Comparison of ENCODE assay signal across 8 cellular contexts in genomic region chr19:37719927-37720265, GRCh38. TPM values are rescaled to one million over a fixed set of nuclear protein-coding genes. Genes with fewer than 3 reads are reported as not detected.
DNase-seq lines count a peak whose midpoint lies in the region; ATAC-seq, FAIRE-seq and TF ChIP-seq lines count a peak whose summit lies in the region.

No MANE protein-coding gene starts in this region.

- H3K4me1 Mint-ChIP-seq in activated naive CD4-positive, alpha-beta T cell treated with anti-CD3 and anti-CD28 coated beads, Interleukin-2, amount 10 ng/mL, durations not matched to agents 7 days and 5 days, result peaks cover 8% of the 10 kb centered on the region
- peaks cover 9% of the 10 kb centered on the region for H3K4me1 Mint-ChIP-seq in memory B cell

- no peaks in the 10 kb centered on the region for H3K4me1 ChIP-seq in GM12878 (ENCODE audit: control insufficient read depth, insufficient read depth, low read length)
- peaks cover 8% of the 10 kb centered on the region for H3K4me1 ChIP-seq in upper lobe of right lung

- peaks cover 26% of the 10 kb centered on the region for H3K9me3 Mint-ChIP-seq in activated naive CD4-positive, alpha-beta T cell treated with anti-CD3 and anti-CD28 coated beads, Interleukin-2, amount 10 ng/mL, durations not matched to agents 7 days and 5 days
- no peaks in the 10 kb centered on the region for H3K9me3 Mint-ChIP-seq in memory B cell

- no peak for TF ChIP-seq RAD21 in GM12878 (IDR thresholded peaks at IDR 0.05; ENCODE audit: insufficient read depth, low read depth, low read length)

- peak overlapping the region; percentile 77 for H3K27ac Mint-ChIP-seq in activated naive CD4-positive, alpha-beta T cell treated with anti-CD3 and anti-CD28 coated beads, Interleukin-2, amount 10 ng/mL, durations not matched to agents 7 days and 5 days
- peak overlapping the region; percentile 95 for H3K27ac Mint-ChIP-seq in memory B cell

- no TSS peak for BruUV-seq in GM12878 (replicated peaks; lab: Mats Ljungman, UMichigan)

- RAD21 ChIA-PET in GM12878 (lab: Charles Lee; ENCODE audit: unreplicated experiment), result interaction anchor here (0.5 to 0.6 kb wide), 2 partner anchors 372 to 901 kb away, joined by 3 to 4 read pairs; no protein-coding TSS in a partner anchor

- SMC1A ChIA-PET in GM12878 (lab: Charles Lee; ENCODE audit: uncharacterized antibody, unreplicated experiment), result no interaction called here

- H3K9me3 ChIP-seq in GM12878 (replicated peaks; ENCODE audit: control insufficient read depth, insufficient read depth, low read length) (no peaks in the 10 kb centered on the region; the same call in 2 of the 3 replicates), upper lobe of right lung (no peaks in the 10 kb centered on the region)

- in situ Hi-C loops in GM12878 (cut with MboI), result no loop called here

- no peak for TF ChIP-seq CTCF in GM12878 (IDR thresholded peaks at IDR 0.05 in 2 of 3, conservative IDR thresholded peaks at IDR 0.05 in 1 of 3; ENCODE audit: control insufficient read depth in 2 of 3, extremely low read depth in 1 of 3, insufficient read depth in 1 of 3, low read depth in 3 of 3, low read length in 3 of 3)
- no peak for TF ChIP-seq CTCF in upper lobe of right lung (IDR thresholded peaks at IDR 0.05)

- no peaks in the 10 kb centered on the region for H4K20me1 ChIP-seq in GM12878 (ENCODE audit: control insufficient read depth, insufficient read depth)

- H3K36me3 ChIP-seq in GM12878 (ENCODE audit: control insufficient read depth in 2 of 2, insufficient read depth in 2 of 2, low read length in 1 of 2), result no peaks in the 10 kb centered on the region
- no peaks in the 10 kb centered on the region for H3K36me3 ChIP-seq in upper lobe of right lung

- H3K27me3 ChIP-seq in GM12878 (replicated peaks in 1 of 2; ENCODE audit: control insufficient read depth in 2 of 2, insufficient read depth in 2 of 2, low read length in 1 of 2), result no peaks in the 10 kb centered on the region
- no peaks in the 10 kb centered on the region for H3K27me3 ChIP-seq in upper lobe of right lung

- intact Hi-C loops in GM12878 (cut with micrococcal nuclease; ENCODE audit: unreplicated experiment), result no loop called here
- intact Hi-C loops in upper lobe of right lung (cut with DNase I), result no loop called here

- peak overlapping the region; percentile 64 for H3K4me2 ChIP-seq in GM12878 (ENCODE audit: control insufficient read depth, insufficient read depth)

- no peak for DNase-seq in activated naive CD4-positive, alpha-beta T cell treated with anti-CD3 and anti-CD28 coated beads, Interleukin-2, amount 10 ng/mL, durations not matched to agents 7 days and 5 days
- DNase-seq in activated naive CD4-positive, alpha-beta T cell treated with anti-CD3 and anti-CD28 coated beads, Interleukin-2, amount 50 U/mL, for 16 hours, result no peak
- no peak for DNase-seq in GM12878 (ENCODE audit: low read depth, low spot score)
- no peak for DNase-seq in memory B cell (ENCODE audit: low spot score in 2 of 2)
- DNase-seq in upper lobe of right lung, result no peak
- DNase-seq in NOMO-1 treated with DMSO at 0.1 percent for 48 hours (lab: John Stamatoyannopoulos, UW; ENCODE audit: unreplicated experiment), result no peak
- DNase-seq in D341Med (ENCODE audit: low spot score), result no peak

- peak overlapping the region; percentile 88 for H2AFZ ChIP-seq in GM12878 (ENCODE audit: control insufficient read depth, low read depth, low read length)

- no peaks in the 10 kb centered on the region; the same call in 1 of the 2 replicates for H3K79me2 ChIP-seq in GM12878 (ENCODE audit: control insufficient read depth, insufficient read depth, low read length)

- H3K4me3 ChIP-seq in GM12878 (peak overlapping the region; percentile 69; the same call in 1 of the 2 replicates), upper lobe of right lung (peak overlapping the region; percentile 94)

- FAIRE-seq in GM12878 (lab: Jason Lieb, UNC), result no peak

- CTCF ChIA-PET in activated naive CD4-positive, alpha-beta T cell treated with anti-CD3 and anti-CD28 coated beads, Interleukin-2, amount 10 ng/mL, durations not matched to agents 7 days and 5 days (lab: Charles Lee), result no interaction called here
- CTCF ChIA-PET in GM12878 (lab: Yijun Ruan, JAX), result interaction anchor here (0.9 kb wide), 1 partner anchor 16 kb away, joined by 3 read pairs; no protein-coding TSS in a partner anchor

- H3K27me3 Mint-ChIP-seq in activated naive CD4-positive, alpha-beta T cell treated with anti-CD3 and anti-CD28 coated beads, Interleukin-2, amount 10 ng/mL, durations not matched to agents 7 days and 5 days, result peaks cover 3% of the 10 kb centered on the region
- no peaks in the 10 kb centered on the region for H3K27me3 Mint-ChIP-seq in memory B cell

- TF ChIP-seq POLR2A in GM12878 (IDR thresholded peaks at IDR 0.05; ENCODE audit: low read depth, low read length), result no peak

- H3K9ac ChIP-seq in GM12878 (ENCODE audit: control insufficient read depth, insufficient read depth, low read length), result no peak overlapping the region; the same call in 1 of the 2 replicates

- TF ChIP-seq EP300 in GM12878 (IDR thresholded peaks at IDR 0.05; ENCODE audit: borderline replicate concordance in 1 of 2, control insufficient read depth in 1 of 2, low read depth in 2 of 2, low read length in 2 of 2), result no peak

- peaks cover 11% of the 10 kb centered on the region for H3K36me3 Mint-ChIP-seq in activated naive CD4-positive, alpha-beta T cell treated with anti-CD3 and anti-CD28 coated beads, Interleukin-2, amount 10 ng/mL, durations not matched to agents 7 days and 5 days
- H3K36me3 Mint-ChIP-seq in memory B cell, result peaks cover 6% of the 10 kb centered on the region

- H3K27ac ChIP-seq in GM12878 (ENCODE audit: control insufficient read depth, insufficient read depth) (no peak overlapping the region), upper lobe of right lung (peak overlapping the region; percentile 86)

- POLR2A ChIA-PET in GM12878 (lab: Charles Lee), result interaction anchor here (0.6 kb wide), 1 partner anchor 58 kb away, joined by 6 read pairs; no protein-coding TSS in a partner anchor

- WGBS in GM12878 (ENCODE audit: insufficient coverage, insufficient replicate concordance, low lambda C conversion rate, missing lambda C conversion rate), result 8% methylated on average over 8 of the region's 8 CpGs

- ATAC-seq in GM12878, result no peak
- no peak for ATAC-seq in memory B cell (ENCODE audit: low read depth)
- no peak for ATAC-seq in upper lobe of right lung
- ATAC-seq in GM18868 (IDR thresholded peaks at IDR 0.05; ENCODE audit: unreplicated experiment), result no peak

- H3K4me3 Mint-ChIP-seq in activated naive CD4-positive, alpha-beta T cell treated with anti-CD3 and anti-CD28 coated beads, Interleukin-2, amount 10 ng/mL, durations not matched to agents 7 days and 5 days, result peak overlapping the region; percentile 85
- peak overlapping the region; percentile 97 for H3K4me3 Mint-ChIP-seq in memory B cell

RNA-seq across cellular contexts. Expression of gene ZNF607, which starts 0.3 kb away (rescaled TPM):
- 6.9 and 7.4 TPM in 2 replicates for total RNA-seq in GM12878 (2013; cell fraction: nucleolus; rRNA removed)
- 2.1 and 2.7 TPM in 2 replicates for total RNA-seq in GM12878 (2014; rRNA removed)
- 3.1 and 3.4 TPM in 2 replicates for total RNA-seq in GM12878 (2014; rRNA removed; fragmentation: Illumina TruSeq; extraction: Trizol)
- 3.9 and 5.7 TPM in 2 replicates for total RNA-seq in GM12878 (2021)
- 1.2 TPM for polyA plus RNA-seq in GM12878 (2011; ENCODE audit: low read depth)
- 1.4 TPM in 2 replicates for polyA plus RNA-seq in GM12878 (2011; rRNA removed)
- polyA plus RNA-seq in GM12878 (2011; cell fraction: cytosol; rRNA removed), result 0.79 TPM in 2 replicates
- polyA plus RNA-seq in GM12878 (2011; cell fraction: nucleus; rRNA removed), result 1.4 and 1.6 TPM in 2 replicates
- polyA plus RNA-seq in GM12878 (2012), result 1.7 and 3.2 TPM in 2 replicates
- polyA plus RNA-seq in GM12878 (2014; fragmentation: Illumina TruSeq; extraction: Trizol), result 2.4 and 2.5 TPM in 2 replicates
- under 1 TPM; 0.47 to 0.90 TPM for polyA plus RNA-seq in GM12878 (2014; fragmentation: Nextera tagmentation; extraction: Ambion mirVana)
- polyA plus RNA-seq in GM12878 (2014; rRNA removed), result 1.9 and 2.1 TPM in 2 replicates
- 1 to 10 TPM; 3.0 to 3.6 TPM for polyA plus RNA-seq in GM12878 (2016; fragmentation: Nextera tagmentation; extraction: Ambion mirVana)
- 1.3 and 2.2 TPM in 2 replicates for polyA minus RNA-seq in GM12878 (2011; rRNA and poly(A)+ RNA removed)
- 0.53 TPM in 1 of 2 replicates, not detected in the other for polyA minus RNA-seq in GM12878 (2011; cell fraction: cytosol; rRNA and poly(A)+ RNA removed)
- polyA minus RNA-seq in GM12878 (2011; cell fraction: nucleus; rRNA and poly(A)+ RNA removed), result 0.85 and 1.3 TPM in 2 replicates
- 7.5 TPM for total RNA-seq in upper lobe of right lung

RNA-seq across cellular contexts. Expression of gene ZNF573, which starts 59.5 kb away (rescaled TPM):
- total RNA-seq in GM12878 (2013; cell fraction: nucleolus; rRNA removed), result 28.0 and 29.1 TPM in 2 replicates
- total RNA-seq in GM12878 (2014; rRNA removed) (2.2 and 2.3 TPM in 2 replicates), GM12878 (2014; rRNA removed; fragmentation: Illumina TruSeq; extraction: Trizol) (3.9 and 5.5 TPM in 2 replicates), GM12878 (2021) (2.2 and 2.5 TPM in 2 replicates), upper lobe of right lung (13.0 TPM)
- 1.2 TPM for polyA plus RNA-seq in GM12878 (2011; ENCODE audit: low read depth)
- polyA plus RNA-seq in GM12878 (2011; rRNA removed) (4.4 and 9.3 TPM in 2 replicates), GM12878 (2014; fragmentation: Illumina TruSeq; extraction: Trizol) (0.54 and 1.3 TPM in 2 replicates), GM12878 (2014; fragmentation: Nextera tagmentation; extraction: Ambion mirVana) (1 to 10 TPM in 1 of 2 experiments, under 1 TPM in 1; 0.38 to 1.9 TPM), GM12878 (2014; rRNA removed) (0.82 and 1.4 TPM in 2 replicates), GM12878 (2016; fragmentation: Nextera tagmentation; extraction: Ambion mirVana) (1 to 10 TPM; 2.5 TPM)
- 0.73 and 0.87 TPM in 2 replicates for polyA plus RNA-seq in GM12878 (2011; cell fraction: cytosol; rRNA removed)
- 1.5 and 1.9 TPM in 2 replicates for polyA plus RNA-seq in GM12878 (2011; cell fraction: nucleus; rRNA removed)
- 1.3 and 1.6 TPM in 2 replicates for polyA plus RNA-seq in GM12878 (2012)
- 3.1 and 3.6 TPM in 2 replicates for polyA minus RNA-seq in GM12878 (2011; rRNA and poly(A)+ RNA removed)
- 1.9 and 4.7 TPM in 2 replicates for polyA minus RNA-seq in GM12878 (2011; cell fraction: cytosol; rRNA and poly(A)+ RNA removed)
- 1.5 and 7.3 TPM in 2 replicates for polyA minus RNA-seq in GM12878 (2011; cell fraction: nucleus; rRNA and poly(A)+ RNA removed)
